Comparison of ENCODE assay signal across 1 cellular context in genomic region chr3:185103359-185104127, GRCh38.
TF ChIP-seq lines count a peak whose summit lies in the region.

No MANE protein-coding gene starts in this region.

TF ChIP-seq in K562, 482 proteins besides CTCF, POLR2A, EP300 and RAD21 (continued from another document):
- TF ChIP-seq AFF1 (IDR thresholded peaks at IDR 0.05; ENCODE audit: low read depth in 1 of 2, partially characterized antibody in 2 of 2) (peak in 1 of 2 experiments; percentile 99), MITF (IDR thresholded peaks at IDR 0.05) (no peak), MAX (CRISPR knock-in tag; IDR thresholded peaks at IDR 0.05) (no peak), ZNF280B (CRISPR knock-in tag; IDR thresholded peaks at IDR 0.05) (no peak), RBFOX2 (IDR thresholded peaks at IDR 0.05; ENCODE audit: low read depth, low read length) (no peak), IFI16 (CRISPR knock-in tag; IDR thresholded peaks at IDR 0.05) (no peak), MEIS2 (IDR thresholded peaks at IDR 0.05; ENCODE audit: partially characterized antibody) (peak; percentile 55), KLF13 (tag; IDR thresholded peaks at IDR 0.05; ENCODE audit: borderline replicate concordance, low read depth) (no peak), SRSF7 (optimal IDR thresholded peaks at IDR 0.05; ENCODE audit: low read depth, low read length) (no peak), ZNF184 (CRISPR knock-in tag; IDR thresholded peaks at IDR 0.05) (no peak), PBX2 (CRISPR knock-in tag; IDR thresholded peaks at IDR 0.05; ENCODE audit: low read depth) (no peak), PBX2 (tag; conservative IDR thresholded peaks at IDR 0.05; ENCODE audit: low read depth) (peak; percentile 58; the same call in 1 of the 2 replicates), TEAD4 (IDR thresholded peaks at IDR 0.05; ENCODE audit: low read length) (no peak), TEAD4 (CRISPR knock-in tag; IDR thresholded peaks at IDR 0.05; ENCODE audit: borderline replicate concordance) (no peak), SMARCA4 (IDR thresholded peaks at IDR 0.05) (no peak), THRA (IDR thresholded peaks at IDR 0.05) (no peak), NFE2L1 (tag; IDR thresholded peaks at IDR 0.05; ENCODE audit: borderline replicate concordance, low read depth) (no peak)
